ENCODE assay signal across 1 cellular context in the genomic region with DNA sequence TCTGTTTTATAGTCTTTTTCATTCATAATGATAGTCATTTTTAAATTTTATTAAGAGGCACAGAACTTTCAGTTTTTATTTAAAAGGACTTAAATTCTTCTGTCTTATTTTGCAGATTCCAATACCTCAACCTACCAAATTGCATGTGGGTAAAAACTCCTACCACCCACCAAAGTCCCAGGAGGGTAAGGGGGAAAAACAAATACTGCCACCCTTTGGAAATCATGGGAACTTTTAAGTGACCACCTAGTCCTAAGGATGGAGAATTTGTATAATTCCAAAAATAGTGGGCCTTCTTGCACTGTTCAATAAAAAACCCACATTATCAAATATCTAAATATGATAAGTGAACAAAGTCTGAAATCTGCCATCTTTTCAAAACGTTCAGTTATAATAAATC.
TF ChIP-seq lines count a peak whose summit lies in the region.

No MANE protein-coding gene starts in this region.

TF ChIP-seq in SK-N-SH, 30 proteins besides CTCF, POLR2A, EP300 and RAD21:
- TF ChIP-seq, protein P1, sequence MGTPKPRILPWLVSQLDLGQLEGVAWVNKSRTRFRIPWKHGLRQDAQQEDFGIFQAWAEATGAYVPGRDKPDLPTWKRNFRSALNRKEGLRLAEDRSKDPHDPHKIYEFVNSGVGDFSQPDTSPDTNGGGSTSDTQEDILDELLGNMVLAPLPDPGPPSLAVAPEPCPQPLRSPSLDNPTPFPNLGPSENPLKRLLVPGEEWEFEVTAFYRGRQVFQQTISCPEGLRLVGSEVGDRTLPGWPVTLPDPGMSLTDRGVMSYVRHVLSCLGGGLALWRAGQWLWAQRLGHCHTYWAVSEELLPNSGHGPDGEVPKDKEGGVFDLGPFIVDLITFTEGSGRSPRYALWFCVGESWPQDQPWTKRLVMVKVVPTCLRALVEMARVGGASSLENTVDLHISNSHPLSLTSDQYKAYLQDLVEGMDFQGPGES (IDR thresholded peaks at IDR 0.05; ENCODE audit: low read depth, low read length), result no peak
- TF ChIP-seq SIN3A (IDR thresholded peaks at IDR 0.05; ENCODE audit: borderline replicate concordance, low read depth, low read length) (no peak), CHD2 (IDR thresholded peaks at IDR 0.05; ENCODE audit: low read length, partially characterized antibody) (no peak)
- TF ChIP-seq, protein P2, sequence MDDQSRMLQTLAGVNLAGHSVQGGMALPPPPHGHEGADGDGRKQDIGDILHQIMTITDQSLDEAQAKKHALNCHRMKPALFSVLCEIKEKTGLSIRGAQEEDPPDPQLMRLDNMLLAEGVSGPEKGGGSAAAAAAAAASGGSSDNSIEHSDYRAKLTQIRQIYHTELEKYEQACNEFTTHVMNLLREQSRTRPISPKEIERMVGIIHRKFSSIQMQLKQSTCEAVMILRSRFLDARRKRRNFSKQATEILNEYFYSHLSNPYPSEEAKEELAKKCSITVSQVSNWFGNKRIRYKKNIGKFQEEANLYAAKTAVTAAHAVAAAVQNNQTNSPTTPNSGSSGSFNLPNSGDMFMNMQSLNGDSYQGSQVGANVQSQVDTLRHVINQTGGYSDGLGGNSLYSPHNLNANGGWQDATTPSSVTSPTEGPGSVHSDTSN (IDR thresholded peaks at IDR 0.05), result no peak
